Comparison of ENCODE assay signal across 16 cellular contexts in the genomic region with DNA sequence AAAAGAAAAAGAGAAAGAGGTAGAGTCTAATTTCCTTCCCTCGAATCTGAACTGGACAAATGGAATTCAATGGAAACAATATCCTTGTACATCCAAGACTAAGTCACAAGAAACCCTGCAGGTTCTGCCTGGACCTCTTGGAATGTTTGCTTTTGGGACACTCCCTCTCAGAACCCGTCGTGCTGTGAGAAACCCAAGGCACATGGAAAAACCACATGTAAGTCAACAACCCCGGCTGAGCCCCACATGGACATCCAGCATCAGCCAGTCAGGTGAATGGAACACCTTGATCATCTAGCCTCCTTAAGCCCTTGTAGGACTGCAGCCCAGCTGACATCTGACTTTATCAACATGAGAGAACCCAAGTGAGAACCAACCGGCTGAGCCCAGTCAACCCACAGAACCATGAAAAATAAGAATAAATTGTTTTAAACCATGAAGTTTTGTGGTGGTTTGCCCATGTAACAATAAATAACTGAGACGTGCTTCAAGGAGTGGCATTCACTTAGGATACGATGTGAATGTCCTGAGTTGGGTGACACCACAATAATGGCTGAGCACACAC. TPM values are rescaled to one million over a fixed set of nuclear protein-coding genes. Genes with fewer than 3 reads are reported as not detected.
DNase-seq lines count a peak whose midpoint lies in the region; ATAC-seq and TF ChIP-seq lines count a peak whose summit lies in the region.
"Had no signal": no experiment of that assay in that cellular context is flagged by ENCODE, and none has a peak within 500 bp of the region (broad histone marks: within the 10 kb centered on the region; RNA-seq: fewer than 3 reads in every experiment).

No MANE protein-coding gene starts in this region.

- H2BK12ac ChIP-seq in neuronal stem cell (ENCODE audit: low read length): no peak overlapping the region

- no peak for ATAC-seq in GM23338
- no peak for ATAC-seq in PC-3
- no peak for ATAC-seq in upper lobe of left lung (ENCODE audit: low FRiP score in 2 of 2)
- ATAC-seq: HCT116 had no signal

- TF ChIP-seq CTCF in GM23338 (conservative IDR thresholded peaks at IDR 0.05; ENCODE audit: low read depth in 2 of 2): no peak
- TF ChIP-seq CTCF in PC-3 (conservative IDR thresholded peaks at IDR 0.05; ENCODE audit: low read depth, low read length): no peak
- no peak for TF ChIP-seq CTCF in upper lobe of left lung (IDR thresholded peaks at IDR 0.05)
- no peak for TF ChIP-seq CTCF in GM13976 (IDR thresholded peaks at IDR 0.05; ENCODE audit: borderline replicate concordance, control extremely low read depth, extremely low read depth, insufficient read depth, missing control alignments)

- H3K23ac ChIP-seq in neuronal stem cell (ENCODE audit: low read depth, low read length, poor library complexity): no peak overlapping the region

- no peak overlapping the region for H2AK5ac ChIP-seq in neuronal stem cell (ENCODE audit: low read depth, low read length)

- H3K4me3 Mint-ChIP-seq in GM23338: no peak overlapping the region
- H3K4me3 Mint-ChIP-seq: CD14-positive monocyte; CD4-positive, alpha-beta T cell; CD8-positive, alpha-beta memory T cell; H9 had no signal

- peak overlapping the region in 2 of 11 experiments; percentile 2 to 9; a peak in 1 of 22 replicates for H3K9ac ChIP-seq in BLaER1 treated with 17β-estradiol and CSF1 and Interleukin-3, amounts not matched to agents 10 nM and 100 nM
- H3K9ac ChIP-seq in PC-3 (ENCODE audit: low read length): no peak overlapping the region
- H3K9ac ChIP-seq in neuronal stem cell (ENCODE audit: low read depth, low read length, poor library complexity): no peak overlapping the region

- H3K18ac ChIP-seq in neuronal stem cell (ENCODE audit: low read length): no peak overlapping the region

- H3K4me1 ChIP-seq in BLaER1 treated with 17β-estradiol and CSF1 and Interleukin-3, amounts not matched to agents 10 nM and 100 nM: peaks cover 32 to 68% (median 56%) of the 10 kb centered on the region in 10 experiments
- H3K4me1 ChIP-seq in GM23338 (ENCODE audit: insufficient read depth) (no peaks in the 10 kb centered on the region; the same call in none of the 2 replicates), PC-3 (ENCODE audit: insufficient read depth, low read length) (no peaks in the 10 kb centered on the region), neuronal stem cell (ENCODE audit: control insufficient read depth in 2 of 2, insufficient read depth in 1 of 2, low read depth in 1 of 2, low read length in 2 of 2) (peaks cover 13 to 14% of the 10 kb centered on the region in 2 donors), upper lobe of left lung (peaks cover 0 to 12% (median 5%) of the 10 kb centered on the region in 4 donors)

- H3K4me1 Mint-ChIP-seq in GM23338: peaks cover 11% of the 10 kb centered on the region
- H3K4me1 Mint-ChIP-seq: CD8-positive, alpha-beta memory T cell had no signal

- no peaks in the 10 kb centered on the region for H3K79me2 ChIP-seq in GM23338 (replicated peaks; ENCODE audit: insufficient read depth)
- H3K79me2 ChIP-seq in PC-3 (ENCODE audit: low read length): no peaks in the 10 kb centered on the region

- BruUV-seq in PC-3 (replicated peaks; lab: Mats Ljungman, UMichigan): no TSS peak

- no peak overlapping the region for H2BK120ac ChIP-seq in neuronal stem cell (ENCODE audit: low read depth, low read length)

- H3K4ac ChIP-seq in neuronal stem cell (ENCODE audit: low read length): no peak overlapping the region

- peak overlapping the region in 9 of 11 experiments; percentile 25 to 76 (median 63); a peak in 18 of 22 replicates for H3K4me2 ChIP-seq in BLaER1 treated with 17β-estradiol and CSF1 and Interleukin-3, amounts not matched to agents 10 nM and 100 nM
- H3K4me2 ChIP-seq in GM23338: no peak overlapping the region
- no peak overlapping the region for H3K4me2 ChIP-seq in PC-3 (ENCODE audit: low read length)
- no peak overlapping the region for H3K4me2 ChIP-seq in neuronal stem cell (ENCODE audit: insufficient read depth, low read length, poor library complexity, severe bottlenecking)

- peak overlapping the region; percentile 17 for H2BK15ac ChIP-seq in neuronal stem cell (ENCODE audit: low read length)

- H3K27ac Mint-ChIP-seq in GM23338: no peak overlapping the region
- H3K27ac Mint-ChIP-seq: CD14-positive monocyte; CD4-positive, alpha-beta T cell; CD8-positive, alpha-beta memory T cell; H9 had no signal

- no peaks in the 10 kb centered on the region; the same call in 2 of the 3 replicates for H3K36me3 Mint-ChIP-seq in GM23338 (ENCODE audit: low read depth)
- H3K36me3 Mint-ChIP-seq: CD14-positive monocyte had no signal

- H4K20me1 ChIP-seq in BLaER1 treated with 17β-estradiol and CSF1 and Interleukin-3, amounts not matched to agents 10 nM and 100 nM: no peaks in the 10 kb centered on the region
- H4K20me1 ChIP-seq in GM23338 (replicated peaks; ENCODE audit: insufficient read depth) (no peaks in the 10 kb centered on the region), PC-3 (ENCODE audit: low read length) (no peaks in the 10 kb centered on the region)

- H3F3A ChIP-seq in GM23338 (replicated peaks; ENCODE audit: low read depth) (no peaks in the 10 kb centered on the region), PC-3 (ENCODE audit: low read length, unreplicated experiment) (no peaks in the 10 kb centered on the region)

- POLR2A ChIA-PET in PC-3 (lab: Charles Lee; ENCODE audit: unreplicated experiment): no interaction called here

- no peak for TF ChIP-seq POLR2A in upper lobe of left lung (IDR thresholded peaks at IDR 0.05)

- no peak overlapping the region for H4K91ac ChIP-seq in neuronal stem cell (ENCODE audit: low read depth, low read length, poor library complexity)

- H3K36me3 ChIP-seq in BLaER1 treated with 17β-estradiol and CSF1 and Interleukin-3, amounts not matched to agents 10 nM and 100 nM: no peaks in the 10 kb centered on the region
- H3K36me3 ChIP-seq in GM23338 (ENCODE audit: insufficient read depth) (no peaks in the 10 kb centered on the region), PC-3 (ENCODE audit: low read depth, low read length) (no peaks in the 10 kb centered on the region), neuronal stem cell (replicated peaks in 1 of 2; ENCODE audit: control insufficient read depth in 2 of 2, insufficient read depth in 2 of 2, low read length in 2 of 2) (no peaks in the 10 kb centered on the region), upper lobe of left lung (no peaks in the 10 kb centered on the region), H7 (replicated peaks; ENCODE audit: control insufficient read depth, insufficient read depth, low read length) (no peaks in the 10 kb centered on the region)

- H2BK5ac ChIP-seq in neuronal stem cell (ENCODE audit: low read length): no peak overlapping the region

- peak overlapping the region in 6 of 11 experiments; percentile 20 to 64 (median 36); a peak in 7 of 22 replicates for H3K27ac ChIP-seq in BLaER1 treated with 17β-estradiol and CSF1 and Interleukin-3, amounts not matched to agents 10 nM and 100 nM
- H3K27ac ChIP-seq in GM23338 (ENCODE audit: low read depth): no peak overlapping the region
- H3K27ac ChIP-seq in PC-3 (ENCODE audit: low read length): no peak overlapping the region
- H3K27ac ChIP-seq in neuronal stem cell (replicated peaks; ENCODE audit: low read length): no peak overlapping the region
- H3K27ac ChIP-seq in upper lobe of left lung: no peak overlapping the region

- CTCF ChIA-PET in PC-3 (lab: Charles Lee): no interaction called here

- H3K27me3 Mint-ChIP-seq in GM23338 (ENCODE audit: insufficient read depth, low read depth, poor library complexity): peaks cover 12% of the 10 kb centered on the region

- no peak overlapping the region for H3K4me3 ChIP-seq in BLaER1 treated with 17β-estradiol and CSF1 and Interleukin-3, amounts not matched to agents 10 nM and 100 nM
- H3K4me3 ChIP-seq in GM23338 (no peak overlapping the region), PC-3 (ENCODE audit: low read length) (no peak overlapping the region), neuronal stem cell (ENCODE audit: low read length in 2 of 2) (no peak overlapping the region), upper lobe of left lung (no peak overlapping the region), H7 (ENCODE audit: insufficient read depth, low read depth, low read length) (no peak overlapping the region)

- H2AFZ ChIP-seq in GM23338 (no peak overlapping the region), PC-3 (ENCODE audit: low read length) (no peak overlapping the region), neuronal stem cell (ENCODE audit: low read length) (no peak overlapping the region)

- H3K79me1 ChIP-seq in neuronal stem cell (ENCODE audit: low read depth, low read length): no peaks in the 10 kb centered on the region

- no peak for DNase-seq in GM23338 (ENCODE audit: low spot score)
- peak; percentile 39 for DNase-seq in PC-3
- DNase-seq in neuronal stem cell (ENCODE audit: low spot score): no peak
- DNase-seq in upper lobe of left lung: no peak
- DNase-seq in GM13976 (ENCODE audit: low spot score): no peak
- no peak for DNase-seq in NOMO-1 treated with dmso at 0.1 percent for 144 hours (lab: John Stamatoyannopoulos, UW; ENCODE audit: unreplicated experiment)
- DNase-seq in H7: no peak
- DNase-seq: CD4-positive, alpha-beta T cell; CD8-positive, alpha-beta memory T cell; DMS53; DMS79 treated with DMSO at 0.1 percent for 48 hours; GF-D8; H9 had no signal

- H3K9me2 ChIP-seq in GM23338 (ENCODE audit: insufficient read depth): peaks cover 13% of the 10 kb centered on the region
- H3K9me2 ChIP-seq in PC-3 (replicated peaks; ENCODE audit: low read length): no peaks in the 10 kb centered on the region

- no peak overlapping the region for H3K14ac ChIP-seq in neuronal stem cell (ENCODE audit: low read length)

- in situ Hi-C loops in GM13976 (cut with MboI; ENCODE audit: low sequenced_read_pairs, unreplicated experiment): no loop called here

- peaks cover 0 to 6% (median 0%) of the 10 kb centered on the region in 11 experiments; a peak in 3 of 22 replicates for H3K9me3 ChIP-seq in BLaER1 treated with 17β-estradiol and CSF1 and Interleukin-3, amounts not matched to agents 10 nM and 100 nM (replicated peaks in 1 of 11)
- H3K9me3 ChIP-seq in PC-3 (ENCODE audit: low read length): no peaks in the 10 kb centered on the region
- peaks cover 0 to 2% of the 10 kb centered on the region in 2 donors for H3K9me3 ChIP-seq in neuronal stem cell (replicated peaks in 1 of 2; ENCODE audit: control insufficient read depth in 2 of 2, insufficient read depth in 1 of 2, low read depth in 1 of 2, low read length in 2 of 2)
- no peaks in the 10 kb centered on the region for H3K9me3 ChIP-seq in upper lobe of left lung

- peak overlapping the region; percentile 58 for H4K8ac ChIP-seq in neuronal stem cell (ENCODE audit: low read depth, low read length)

- intact Hi-C loops in PC-3 (cut with micrococcal nuclease): no loop called here

- no peaks in the 10 kb centered on the region for H3K27me3 ChIP-seq in BLaER1 treated with 17β-estradiol and CSF1 and Interleukin-3, amounts not matched to agents 10 nM and 100 nM
- H3K27me3 ChIP-seq in GM23338 (ENCODE audit: insufficient read depth): no peaks in the 10 kb centered on the region
- H3K27me3 ChIP-seq in PC-3 (ENCODE audit: low read length): no peaks in the 10 kb centered on the region
- H3K27me3 ChIP-seq in neuronal stem cell (ENCODE audit: control insufficient read depth in 3 of 3, insufficient read depth in 3 of 3, low read depth in 1 of 3, low read length in 3 of 3): no peaks in the 10 kb centered on the region
- no peaks in the 10 kb centered on the region for H3K27me3 ChIP-seq in upper lobe of left lung
- no peaks in the 10 kb centered on the region; the same call in 1 of the 2 replicates for H3K27me3 ChIP-seq in H7 (ENCODE audit: control insufficient read depth, insufficient read depth, low read length)

- no peaks in the 10 kb centered on the region; the same call in 2 of the 3 replicates for H3K9me3 Mint-ChIP-seq in GM23338
- H3K9me3 Mint-ChIP-seq: CD14-positive monocyte; CD4-positive, alpha-beta T cell; CD8-positive, alpha-beta memory T cell; H9 had no signal

- no CpG with 5 or more reads among the region's 7 CpGs for WGBS in neuronal stem cell (ENCODE audit: extremely low coverage in 2 of 2, insufficient read length in 2 of 2, insufficient replicate concordance in 1 of 2), 2 donors
- WGBS in upper lobe of left lung, 2 donors: 74 to 82% methylated on average over 7 of the region's 7 CpGs

- TF ChIP-seq EP300 in upper lobe of left lung (IDR thresholded peaks at IDR 0.05): no peak

RNA-seq across cellular contexts. Expression of a gene that starts 28.6 kb away (rescaled TPM):
- total RNA-seq in GM23338 (2014; rRNA removed; shearing (Covaris generic)): 32.8 and 44.8 TPM in 2 replicates
- polyA plus RNA-seq in GM23338 (2016; fragmentation: Nextera tagmentation; extraction: Ambion mirVana): 7.0 and 9.3 TPM in 2 replicates
- total RNA-seq in PC-3 (2014; rRNA removed) (1.9 and 2.1 TPM in 2 replicates), upper lobe of left lung (100 to 1,000 TPM in 3 of 6 donors, 10 to 100 TPM in 3; 65.0 to 156 (median 95.9) TPM)
- polyA plus RNA-seq in neuronal stem cell (2013, experiment 1 of 2): 93.5 TPM
- 92.5 TPM for polyA plus RNA-seq in neuronal stem cell (2013, experiment 2 of 2)
- 90.2 and 176 TPM in 2 replicates for total RNA-seq in H7 (2014; rRNA removed; shearing (Covaris generic))
- total RNA-seq: CD4-positive, alpha-beta T cell had no signal
- polyA plus RNA-seq: CD14-positive monocyte had no signal

Comparison
In these comparisons a context has a peak if more than half of its experiments do, and no peak if none do; other contexts are left out.
1. H3K27ac ChIP-seq: peak in BLaER1 treated with 17β-estradiol and CSF1 and Interleukin-3, amounts not matched to agents 10 nM and 100 nM (6 of 11); none in GM23338 (single experiment), PC-3 (single experiment), neuronal stem cell (single experiment) and upper lobe of left lung (0 of 4).
2. H3K4me2 ChIP-seq: peak in BLaER1 treated with 17β-estradiol and CSF1 and Interleukin-3, amounts not matched to agents 10 nM and 100 nM (9 of 11); none in GM23338 (single experiment), PC-3 (single experiment) and neuronal stem cell (single experiment).
3. RNA of a gene that starts 28.6 kb away (total RNA-seq): 90.2 to 176 TPM in H7, 65.0 to 156 TPM in upper lobe of left lung and 32.8 to 44.8 TPM in GM23338; 1.9 to 2.1 TPM in PC-3; every median in the first group is over 10 times any median in the second.